Comparison of ENCODE assay signal across 19 cellular contexts in the genomic region with DNA sequence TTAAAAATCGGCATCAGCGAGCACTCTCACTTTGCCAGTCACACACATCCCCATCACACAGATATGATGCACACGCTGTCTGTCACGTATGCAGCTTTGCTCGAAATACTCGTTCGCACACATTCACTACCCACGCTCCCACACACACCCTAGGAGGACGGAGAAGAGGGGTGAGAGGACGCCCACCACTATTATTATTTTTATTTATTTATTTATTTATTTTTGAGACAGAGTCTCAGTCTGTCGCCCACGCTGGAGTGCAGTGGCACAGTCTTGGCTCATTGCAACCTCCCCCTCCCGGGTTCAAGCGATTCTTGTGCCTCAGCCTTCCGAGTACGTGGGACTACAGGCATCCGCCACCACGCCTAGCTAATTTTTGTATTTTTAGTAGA. TPM values are rescaled to one million over a fixed set of nuclear protein-coding genes. Genes with fewer than 3 reads are reported as not detected.
DNase-seq lines count a peak whose midpoint lies in the region; ATAC-seq and TF ChIP-seq lines count a peak whose summit lies in the region.
"Had no signal": no experiment of that assay in that cellular context is flagged by ENCODE, and none has a peak within 500 bp of the region (broad histone marks: within the 10 kb centered on the region; RNA-seq: fewer than 3 reads in every experiment).

No MANE protein-coding gene starts in this region.

- peak overlapping the region in 6 of 7 donors; percentile 65 to 91 (median 76) for H3K27ac Mint-ChIP-seq in CD4-positive, alpha-beta memory T cell
- peak overlapping the region; percentile 68 for H3K27ac Mint-ChIP-seq in endodermal cell
- H3K27ac Mint-ChIP-seq: activated CD4-positive, alpha-beta T cell treated with anti-CD3 and anti-CD28 coated beads for 36 hours; stimulated activated naive CD8-positive, alpha-beta T cell treated with anti-CD3 and anti-CD28 coated beads, Interleukin-15, Interleukin-2, amounts not matched to agents 100 ng/mL and 50 ng/mL, for 24 hours had no signal

- H3K9me2 ChIP-seq in OCI-LY1 (ENCODE audit: low read depth, low read length) = no peaks in the 10 kb centered on the region

- TF ChIP-seq CTCF in OCI-LY1 (IDR thresholded peaks at IDR 0.05; ENCODE audit: low read length) = no peak
- TF ChIP-seq CTCF in endodermal cell (conservative IDR thresholded peaks at IDR 0.05) = no peak
- TF ChIP-seq CTCF in neutrophil (IDR thresholded peaks at IDR 0.05) = no peak

- H2AFZ ChIP-seq in OCI-LY1 (ENCODE audit: low read length) = no peak overlapping the region

- H3K4me1 ChIP-seq in CD4-positive, alpha-beta memory T cell (ENCODE audit: insufficient read depth, low read length) = peaks cover 33% of the 10 kb centered on the region
- peaks cover 4% of the 10 kb centered on the region for H3K4me1 ChIP-seq in OCI-LY1 (ENCODE audit: insufficient read depth, low read length, severe bottlenecking)
- H3K4me1 ChIP-seq in endodermal cell (ENCODE audit: control insufficient read depth, insufficient read depth, low read length) = no peaks in the 10 kb centered on the region
- H3K4me1 ChIP-seq in neutrophil (ENCODE audit: control insufficient read depth in 1 of 2, insufficient read depth in 1 of 2, low read depth in 1 of 2, low read length in 1 of 2) = peaks cover 25 to 26% of the 10 kb centered on the region in 2 experiments
- H3K4me1 ChIP-seq: SJSA1 had no signal

- H3K27ac ChIP-seq in CD4-positive, alpha-beta memory T cell (ENCODE audit: low read depth, low read length) = no peak overlapping the region
- H3K27ac ChIP-seq in OCI-LY1 (ENCODE audit: low read depth, low read length, poor library complexity, severe bottlenecking) = no peak overlapping the region
- H3K27ac ChIP-seq in endodermal cell (ENCODE audit: low read depth, low read length) = no peak overlapping the region
- peak overlapping the region; percentile 29 for H3K27ac ChIP-seq in neutrophil
- H3K27ac ChIP-seq: coronary artery, KMS-11, sigmoid colon, SJSA1, vagina had no signal

- no peak for DNase-seq in CD4-positive, alpha-beta memory T cell
- DNase-seq in endodermal cell (no peak), NCI-H2196 treated with DMSO at 0.1 percent for 48 hours (lab: John Stamatoyannopoulos, UW; ENCODE audit: unreplicated experiment) (no peak), Right ventricle myocardium superior (no peak)
- DNase-seq in activated T-cell treated with anti-CD3 and anti-CD28 coated beads, Interleukin-2, amount 50 U/mL, for 4 hours = no peak
- DNase-seq: activated CD4-positive, alpha-beta T cell treated with anti-CD3 and anti-CD28 coated beads for 36 hours; left cardiac atrium; midbrain; occipital lobe; OCI-M1; sigmoid colon had no signal

- no peaks in the 10 kb centered on the region for H3K9me3 ChIP-seq in CD4-positive, alpha-beta memory T cell (ENCODE audit: control insufficient read depth in 1 of 2, low read length in 2 of 2)
- H3K9me3 ChIP-seq in OCI-LY1 (ENCODE audit: low read length) (no peaks in the 10 kb centered on the region), endodermal cell (ENCODE audit: control insufficient read depth, low read length) (no peaks in the 10 kb centered on the region), neutrophil (no peaks in the 10 kb centered on the region)
- H3K9me3 ChIP-seq: sigmoid colon, SJSA1, vagina had no signal

- H3K36me3 ChIP-seq in CD4-positive, alpha-beta memory T cell (ENCODE audit: insufficient read depth, low read length) = no peaks in the 10 kb centered on the region
- H3K36me3 ChIP-seq in OCI-LY1 (ENCODE audit: insufficient read depth, low read length) = no peaks in the 10 kb centered on the region
- no peaks in the 10 kb centered on the region for H3K36me3 ChIP-seq in endodermal cell (ENCODE audit: control insufficient read depth, insufficient read depth, low read length)
- H3K36me3 ChIP-seq in neutrophil = no peaks in the 10 kb centered on the region
- H3K36me3 ChIP-seq: sigmoid colon, SJSA1, vagina had no signal

- intact Hi-C loops in CD4-positive, alpha-beta memory T cell (cut with micrococcal nuclease) = no loop called here
- intact Hi-C loops in Right ventricle myocardium superior (cut with DNase I) = no loop called here

- no peaks in the 10 kb centered on the region for H3K36me3 Mint-ChIP-seq in CD4-positive, alpha-beta memory T cell
- H3K36me3 Mint-ChIP-seq in endodermal cell (ENCODE audit: low read depth) = no peaks in the 10 kb centered on the region
- no peaks in the 10 kb centered on the region for H3K36me3 Mint-ChIP-seq in activated T-cell treated with anti-CD3 and anti-CD28 coated beads, Interleukin-2, amount 50 U/mL, for 4 hours (ENCODE audit: insufficient read depth)

- H3F3A ChIP-seq in OCI-LY1 (ENCODE audit: insufficient read depth, low read length) = no peaks in the 10 kb centered on the region

- peaks cover 25 to 53% (median 38%) of the 10 kb centered on the region in 4 donors for H3K4me1 Mint-ChIP-seq in CD4-positive, alpha-beta memory T cell
- no peaks in the 10 kb centered on the region for H3K4me1 Mint-ChIP-seq in endodermal cell
- H3K4me1 Mint-ChIP-seq in activated T-cell treated with anti-CD3 and anti-CD28 coated beads, Interleukin-2, amount 50 U/mL, for 4 hours (ENCODE audit: low read depth) = peaks cover 32% of the 10 kb centered on the region

- peak overlapping the region in 2 of 8 donors; percentile 38 to 55 for H3K4me3 Mint-ChIP-seq in CD4-positive, alpha-beta memory T cell
- H3K4me3 Mint-ChIP-seq in endodermal cell = no peak overlapping the region
- no peak overlapping the region for H3K4me3 Mint-ChIP-seq in activated T-cell treated with anti-CD3 and anti-CD28 coated beads, Interleukin-2, amount 50 U/mL, for 4 hours
- H3K4me3 Mint-ChIP-seq: activated CD4-positive, alpha-beta T cell treated with anti-CD3 and anti-CD28 coated beads for 36 hours; stimulated activated naive CD8-positive, alpha-beta T cell treated with anti-CD3 and anti-CD28 coated beads, Interleukin-15, Interleukin-2, amounts not matched to agents 100 ng/mL and 50 ng/mL, for 24 hours had no signal

- H3K9ac ChIP-seq in OCI-LY1 (ENCODE audit: low read length) (no peak overlapping the region), endodermal cell (ENCODE audit: extremely low read depth, low read length, poor library complexity, severe bottlenecking) (no peak overlapping the region)
- H3K9ac ChIP-seq: KMS-11 had no signal

- no peak overlapping the region for H3K4me3 ChIP-seq in CD4-positive, alpha-beta memory T cell (ENCODE audit: low read length in 2 of 2)
- H3K4me3 ChIP-seq in OCI-LY1 (ENCODE audit: low read depth, low read length, poor library complexity, severe bottlenecking) (peak overlapping the region; percentile 65), endodermal cell (ENCODE audit: low read length) (no peak overlapping the region), neutrophil (ENCODE audit: low read depth in 1 of 2, low read length in 1 of 2) (no peak overlapping the region)
- H3K4me3 ChIP-seq: sigmoid colon, SJSA1, vagina had no signal

- no peaks in the 10 kb centered on the region for H3K27me3 ChIP-seq in CD4-positive, alpha-beta memory T cell (ENCODE audit: insufficient read depth, low read length)
- H3K27me3 ChIP-seq in OCI-LY1 (ENCODE audit: insufficient read depth, low read length) (no peaks in the 10 kb centered on the region), endodermal cell (ENCODE audit: control insufficient read depth, insufficient read depth, low read length, poor library complexity, severe bottlenecking) (no peaks in the 10 kb centered on the region), neutrophil (no peaks in the 10 kb centered on the region)
- H3K27me3 ChIP-seq: vagina had no signal

- no peaks in the 10 kb centered on the region for H4K20me1 ChIP-seq in OCI-LY1 (ENCODE audit: insufficient read depth, low read length)

- no peak for ATAC-seq in HG02852 (IDR thresholded peaks at IDR 0.05; ENCODE audit: unreplicated experiment)
- ATAC-seq in activated T-cell treated with anti-CD3 and anti-CD28 coated beads, Interleukin-2, amount 50 U/mL, for 4 hours = no peak
- no peak for ATAC-seq in Right ventricle myocardium superior (ENCODE audit: poor library complexity)

- no peaks in the 10 kb centered on the region for H3K9me3 Mint-ChIP-seq in CD4-positive, alpha-beta memory T cell
- H3K9me3 Mint-ChIP-seq in endodermal cell = no peaks in the 10 kb centered on the region
- no peaks in the 10 kb centered on the region for H3K9me3 Mint-ChIP-seq in activated T-cell treated with anti-CD3 and anti-CD28 coated beads, Interleukin-2, amount 50 U/mL, for 4 hours
- H3K9me3 Mint-ChIP-seq: stimulated activated naive CD8-positive, alpha-beta T cell treated with anti-CD3 and anti-CD28 coated beads, Interleukin-15, Interleukin-2, amounts not matched to agents 100 ng/mL and 50 ng/mL, for 24 hours had no signal

- H3K27me3 Mint-ChIP-seq in CD4-positive, alpha-beta memory T cell = no peaks in the 10 kb centered on the region
- H3K27me3 Mint-ChIP-seq in endodermal cell (ENCODE audit: insufficient read depth) = no peaks in the 10 kb centered on the region
- H3K27me3 Mint-ChIP-seq in activated T-cell treated with anti-CD3 and anti-CD28 coated beads, Interleukin-2, amount 50 U/mL, for 4 hours (ENCODE audit: low read depth) = no peaks in the 10 kb centered on the region
- H3K27me3 Mint-ChIP-seq: activated CD4-positive, alpha-beta T cell treated with anti-CD3 and anti-CD28 coated beads for 36 hours; stimulated activated naive CD8-positive, alpha-beta T cell treated with anti-CD3 and anti-CD28 coated beads, Interleukin-15, Interleukin-2, amounts not matched to agents 100 ng/mL and 50 ng/mL, for 24 hours had no signal

- no peaks in the 10 kb centered on the region for H3K79me2 ChIP-seq in OCI-LY1 (ENCODE audit: insufficient read depth, low read length)

- WGBS in endodermal cell (ENCODE audit: insufficient coverage in 1 of 2, insufficient read length in 1 of 2), 2 experiments = 92 to 97% methylated on average over 12 to 16 of the region's 18 CpGs

- peak overlapping the region; percentile 38; the same call in 1 of the 2 replicates for H3K4me2 ChIP-seq in OCI-LY1 (ENCODE audit: low read length)
- H3K4me2 ChIP-seq: KMS-11 had no signal

- POLR2A ChIA-PET in CD4-positive, alpha-beta memory T cell (lab: Charles Lee; ENCODE audit: partially characterized antibody) = interaction anchor here (3.3 kb wide), 1 partner anchor 10 kb away, joined by 19 read pairs; no protein-coding TSS in a partner anchor

- CTCF ChIA-PET in CD4-positive, alpha-beta memory T cell (lab: Charles Lee; ENCODE audit: partially characterized antibody) = interaction anchor here (9.8 kb wide), 1 partner anchor 16 kb away, joined by 108 read pairs; no protein-coding TSS in a partner anchor

RNA-seq across cellular contexts. Expression of a gene that starts 30.4 kb away (rescaled TPM):
- total RNA-seq in CD4-positive, alpha-beta memory T cell = under 1 TPM; 0.28 to 0.41 TPM
- under 1 TPM in 1 of 2 donors, not detected in 1; 0.29 TPM for polyA plus RNA-seq in CD4-positive, alpha-beta memory T cell
- total RNA-seq in endodermal cell (10 to 100 TPM; 14.7 to 24.6 TPM), Right ventricle myocardium superior (0.13 TPM)
- polyA plus RNA-seq in endodermal cell (2013, experiment 1 of 2) = 11.6 TPM
- polyA plus RNA-seq in endodermal cell (2013, experiment 2 of 2) = 11.9 TPM
- total RNA-seq in activated T-cell treated with anti-CD3 and anti-CD28 coated beads, Interleukin-2, amount 50 U/mL, for 4 hours = 10 to 100 TPM in 2 of 3 donors, 1 to 10 TPM in 1; 7.3 to 12.2 (median 11.1) TPM

RNA-seq across cellular contexts. Expression of a gene that starts 46.9 kb away (rescaled TPM):
- 10 to 100 TPM; 17.2 to 18.7 TPM for total RNA-seq in CD4-positive, alpha-beta memory T cell
- 10 to 100 TPM; 36.6 to 43.6 TPM for polyA plus RNA-seq in CD4-positive, alpha-beta memory T cell
- total RNA-seq in endodermal cell = 10 to 100 TPM; 21.8 to 34.3 TPM
- 47.8 TPM for polyA plus RNA-seq in endodermal cell (2013, experiment 1 of 2)
- polyA plus RNA-seq in endodermal cell (2013, experiment 2 of 2) = 49.2 TPM
- total RNA-seq in activated T-cell treated with anti-CD3 and anti-CD28 coated beads, Interleukin-2, amount 50 U/mL, for 4 hours = 10 to 100 TPM; 15.0 to 20.6 (median 18.1) TPM
- 14.8 TPM for total RNA-seq in Right ventricle myocardium superior

RNA-seq across cellular contexts. Expression of a gene that starts 58.1 kb away (rescaled TPM):
- 10 to 100 TPM; 13.8 to 16.0 TPM for total RNA-seq in CD4-positive, alpha-beta memory T cell
- 10 to 100 TPM; 18.8 to 28.9 TPM for polyA plus RNA-seq in CD4-positive, alpha-beta memory T cell
- total RNA-seq in endodermal cell = under 1 TPM; 0.46 to 0.57 TPM
- polyA plus RNA-seq in endodermal cell (2013, experiment 1 of 2) = 0.36 TPM
- polyA plus RNA-seq in endodermal cell (2013, experiment 2 of 2) = 0.46 TPM
- total RNA-seq in activated T-cell treated with anti-CD3 and anti-CD28 coated beads, Interleukin-2, amount 50 U/mL, for 4 hours = 10 to 100 TPM; 29.5 to 53.5 (median 30.8) TPM
- 13.0 TPM for total RNA-seq in Right ventricle myocardium superior
- total RNA-seq: SJSA1 had no signal
